21 cellular contexts compared by ENCODE assay signal in genomic region chr14:70976591-70976990, GRCh38.
DNase-seq lines count a peak whose midpoint lies in the region; ATAC-seq and TF ChIP-seq lines count a peak whose summit lies in the region.
"Had no signal": no experiment of that assay in that cellular context is flagged by ENCODE, and none has a peak within 500 bp of the region (broad histone marks: within the 10 kb centered on the region; RNA-seq: fewer than 3 reads in every experiment).

No MANE protein-coding gene starts in this region.

- H3K36me3 Mint-ChIP-seq in natural killer cell (peaks cover 18% of the 10 kb centered on the region), T-cell (peaks cover 34% of the 10 kb centered on the region)
- H3K36me3 Mint-ChIP-seq in natural killer cell treated with Interleukin-12 subunit alpha and Interleukin-12 subunit beta and Interleukin-15 and Interleukin-18, amount 100 ng/mL, for 72 hours: peaks cover 13% of the 10 kb centered on the region
- peaks cover 0 to 49% (median 22%) of the 10 kb centered on the region in 3 donors for H3K36me3 Mint-ChIP-seq in naive thymus-derived CD8-positive, alpha-beta T cell

- TF ChIP-seq CTCF in natural killer cell (IDR thresholded peaks at IDR 0.05): no peak
- no peak for TF ChIP-seq CTCF in RWPE1 (conservative IDR thresholded peaks at IDR 0.05; ENCODE audit: low read depth)

- H3K9me3 Mint-ChIP-seq in natural killer cell: no peaks in the 10 kb centered on the region
- H3K9me3 Mint-ChIP-seq in natural killer cell treated with Interleukin-12 subunit alpha and Interleukin-12 subunit beta and Interleukin-15 and Interleukin-18, amount 100 ng/mL, for 72 hours: no peaks in the 10 kb centered on the region
- no peaks in the 10 kb centered on the region for H3K9me3 Mint-ChIP-seq in T-cell
- no peaks in the 10 kb centered on the region for H3K9me3 Mint-ChIP-seq in naive thymus-derived CD8-positive, alpha-beta T cell
- H3K9me3 Mint-ChIP-seq: CD8-positive, alpha-beta memory T cell; IgD-negative memory B cell had no signal

- H3K4me3 Mint-ChIP-seq in natural killer cell (no peak overlapping the region), T-cell (no peak overlapping the region)
- no peak overlapping the region for H3K4me3 Mint-ChIP-seq in natural killer cell treated with Interleukin-12 subunit alpha and Interleukin-12 subunit beta and Interleukin-15 and Interleukin-18, amount 100 ng/mL, for 72 hours
- no peak overlapping the region for H3K4me3 Mint-ChIP-seq in naive thymus-derived CD8-positive, alpha-beta T cell
- H3K4me3 Mint-ChIP-seq: CD8-positive, alpha-beta memory T cell had no signal

- CTCF ChIA-PET in T-cell (lab: Charles Lee): interaction anchor here (0.6 to 1.4 kb wide), 4 partner anchors 22 to 1335 kb away, joined by 3 to 6 read pairs (median 4); no protein-coding TSS in a partner anchor
- CTCF ChIA-PET in RWPE1 (lab: Yijun Ruan, JAX): no interaction called here

- no peak overlapping the region for H3K27ac ChIP-seq in RWPE1
- H3K27ac ChIP-seq: BLaER1 had no signal

- intact Hi-C loops in natural killer cell (cut with micrococcal nuclease): no loop called here

- peak overlapping the region; percentile 4 to 61 for H3K27ac Mint-ChIP-seq in natural killer cell
- H3K27ac Mint-ChIP-seq in natural killer cell treated with Interleukin-12 subunit alpha and Interleukin-12 subunit beta and Interleukin-15 and Interleukin-18, amount 100 ng/mL, for 72 hours: no peak overlapping the region
- peak overlapping the region; percentile 39 to 68 for H3K27ac Mint-ChIP-seq in T-cell
- H3K27ac Mint-ChIP-seq in naive thymus-derived CD8-positive, alpha-beta T cell: peak overlapping the region in 9 of 10 donors; percentile 10 to 85 (median 66)
- H3K27ac Mint-ChIP-seq: IgD-negative memory B cell had no signal

- H3K27me3 Mint-ChIP-seq in natural killer cell (ENCODE audit: low read depth in 2 of 2): no peaks in the 10 kb centered on the region
- no peaks in the 10 kb centered on the region for H3K27me3 Mint-ChIP-seq in natural killer cell treated with Interleukin-12 subunit alpha and Interleukin-12 subunit beta and Interleukin-15 and Interleukin-18, amount 100 ng/mL, for 72 hours
- no peaks in the 10 kb centered on the region for H3K27me3 Mint-ChIP-seq in T-cell
- no peaks in the 10 kb centered on the region for H3K27me3 Mint-ChIP-seq in naive thymus-derived CD8-positive, alpha-beta T cell
- H3K27me3 Mint-ChIP-seq: CD8-positive, alpha-beta memory T cell; IgD-negative memory B cell had no signal

- H3K4me1 Mint-ChIP-seq in natural killer cell: peaks cover 27 to 28% of the 10 kb centered on the region in 2 donors
- H3K4me1 Mint-ChIP-seq in natural killer cell treated with Interleukin-12 subunit alpha and Interleukin-12 subunit beta and Interleukin-15 and Interleukin-18, amount 100 ng/mL, for 72 hours (ENCODE audit: low read depth in 2 of 2): peaks cover 20 to 35% of the 10 kb centered on the region in 2 donors
- peaks cover 62 to 68% (median 68%) of the 10 kb centered on the region in 3 donors for H3K4me1 Mint-ChIP-seq in T-cell
- H3K4me1 Mint-ChIP-seq in naive thymus-derived CD8-positive, alpha-beta T cell: peaks cover 26 to 68% (median 56%) of the 10 kb centered on the region in 4 donors

- POLR2A ChIA-PET in T-cell (lab: Charles Lee): interaction anchor here in 1 of 2 donors (0.6 kb wide), 2 partner anchors 11 to 12 kb away, joined by 4 to 6 read pairs; no protein-coding TSS in a partner anchor
- POLR2A ChIA-PET in naive thymus-derived CD8-positive, alpha-beta T cell (lab: Charles Lee): interaction anchor here (1.2 kb wide), 1 partner anchor 69 kb away, joined by 3 read pairs; the partner anchor contains the start of gene PCNX1
- POLR2A ChIA-PET in RWPE1 (lab: Yijun Ruan, JAX; ENCODE audit: low non-redundant PET): no interaction called here

- DNase-seq in natural killer cell (no peak), T-cell (no peak), RWPE1 (ENCODE audit: low spot score) (no peak)
- no peak for DNase-seq in natural killer cell treated with Interleukin-12 subunit alpha and Interleukin-12 subunit beta and Interleukin-15 and Interleukin-18, amount 100 ng/mL, for 72 hours (ENCODE audit: low spot score)
- DNase-seq in naive thymus-derived CD8-positive, alpha-beta T cell: no peak
- DNase-seq: ACHN; CD8-positive, alpha-beta memory T cell; DMS53; GDM1; Karpas-422; MV-4-11; NCI-H1105 treated with DMSO at 0.1 percent for 48 hours; NCI-H2029 treated with DMSO at 0.1 percent for 48 hours; NCI-H345; NCI-H524; NCI-H82 had no signal

- ATAC-seq in natural killer cell (no peak), T-cell (replicated peaks in 1 of 4) (no peak), GM21390 (IDR thresholded peaks at IDR 0.05; ENCODE audit: unreplicated experiment) (no peak), HG03108 (IDR thresholded peaks at IDR 0.05; ENCODE audit: unreplicated experiment) (no peak)
- no peak for ATAC-seq in natural killer cell treated with Interleukin-12 subunit alpha and Interleukin-12 subunit beta and Interleukin-15 and Interleukin-18, amount 100 ng/mL, for 72 hours
- ATAC-seq in naive thymus-derived CD8-positive, alpha-beta T cell: no peak
- ATAC-seq: Panc1 had no signal

Comparison
In these comparisons a context has a peak if more than half of its experiments do, and no peak if none do; other contexts are left out.
1. H3K27ac Mint-ChIP-seq: peak in natural killer cell (2 of 2), T-cell (2 of 2) and naive thymus-derived CD8-positive, alpha-beta T cell (9 of 10); none in natural killer cell treated with Interleukin-12 subunit alpha and Interleukin-12 subunit beta and Interleukin-15 and Interleukin-18, amount 100 ng/mL, for 72 hours (0 of 2).